In genomic region chr20:37355252-37356180, GRCh38 we compare ENCODE assay signal across 17 cellular contexts. TPM values are rescaled to one million over a fixed set of nuclear protein-coding genes. Genes with fewer than 3 reads are reported as not detected.
DNase-seq lines count a peak whose midpoint lies in the region; TF ChIP-seq lines count a peak whose summit lies in the region.
"Had no signal": no experiment of that assay in that cellular context is flagged by ENCODE, and none has a peak within 500 bp of the region (broad histone marks: within the 10 kb centered on the region; RNA-seq: fewer than 3 reads in every experiment).

No MANE protein-coding gene starts in this region.

- no peaks in the 10 kb centered on the region for H3K9me2 ChIP-seq in OCI-LY7 (ENCODE audit: insufficient read depth, low read length)

- no peaks in the 10 kb centered on the region for H3K36me3 ChIP-seq in OCI-LY7 (ENCODE audit: insufficient read depth, low read length)
- peaks cover 8% of the 10 kb centered on the region for H3K36me3 ChIP-seq in mammary epithelial cell (ENCODE audit: insufficient read depth, low read length)
- H3K36me3 ChIP-seq in mucosa of stomach (ENCODE audit: control insufficient read depth, insufficient read depth, low read length), result peaks cover 7% of the 10 kb centered on the region
- H3K36me3 ChIP-seq: left lung had no signal

- H3K9ac ChIP-seq in mammary epithelial cell (ENCODE audit: insufficient read depth, low read length), result no peak overlapping the region
- H3K9ac ChIP-seq in mucosa of stomach (ENCODE audit: low read length), result peak overlapping the region; percentile 63

- BruUV-seq in OCI-LY7 (replicated peaks; lab: Mats Ljungman, UMichigan) (no TSS peak), mammary epithelial cell (replicated peaks; lab: Mats Ljungman, UMichigan) (no TSS peak)

- CTCF ChIA-PET in OCI-LY7 (lab: Charles Lee; ENCODE audit: unreplicated experiment), result no interaction called here
- CTCF ChIA-PET in mammary epithelial cell (lab: Charles Lee; ENCODE audit: low non-redundant PET), result interaction anchor here (0.6 kb wide), 1 partner anchor 40 kb away, joined by 3 read pairs; no protein-coding TSS in a partner anchor

- in situ Hi-C loops in mammary epithelial cell (cut with MboI; ENCODE audit: low sequenced_read_pairs in 2 of 2), result loop anchor here in 1 of 2 donors (10.0 kb wide), 1 partner anchor 71 kb away; the partner anchor contains the start of gene MANBAL

- no peak overlapping the region for H3K27ac Mint-ChIP-seq in activated T-helper 1 cell treated with anti-CD3 and anti-CD28 coated beads, Interleukin-12 subunit alpha, Interleukin-12 subunit beta, Interleukin-2, Interleukin-4 antibody, amounts not matched to agents 30 ng/mL and 10 ng/mL and 1 ng/mL, durations not matched to agents 14 hours and 24 hours and 36 hours
- H3K27ac Mint-ChIP-seq: activated CD4-positive, alpha-beta T cell treated with anti-CD3 and anti-CD28 coated beads, Interleukin-2, amount 10 ng/mL, durations not matched to agents 24 days and 14 days had no signal

- H3K4me1 Mint-ChIP-seq in activated T-helper 1 cell treated with anti-CD3 and anti-CD28 coated beads, Interleukin-12 subunit alpha, Interleukin-12 subunit beta, Interleukin-2, Interleukin-4 antibody, amounts not matched to agents 30 ng/mL and 10 ng/mL and 1 ng/mL, durations not matched to agents 14 hours and 24 hours and 36 hours (ENCODE audit: low read depth), result no peaks in the 10 kb centered on the region

- WGBS in mammary epithelial cell (ENCODE audit: low coverage, missing lambda C conversion rate), result 79% methylated on average over 13 of the region's 15 CpGs

- H3K4me2 ChIP-seq in OCI-LY7 (ENCODE audit: low read length), result peak overlapping the region; percentile 33
- peak overlapping the region; percentile 3 for H3K4me2 ChIP-seq in mammary epithelial cell (ENCODE audit: insufficient read depth, low read depth, low read length)
- H3K4me2 ChIP-seq: hepatocyte had no signal

- H3K27me3 ChIP-seq in mammary epithelial cell (ENCODE audit: insufficient read depth, low read length) (no peaks in the 10 kb centered on the region), mucosa of stomach (ENCODE audit: control insufficient read depth, insufficient read depth, low read length) (no peaks in the 10 kb centered on the region)
- H3K27me3 ChIP-seq: hepatocyte, left lung had no signal

- H3K4me3 ChIP-seq in OCI-LY7 (ENCODE audit: low read depth, low read length, poor library complexity, severe bottlenecking) (no peak overlapping the region), mammary epithelial cell (replicated peaks in 1 of 3; ENCODE audit: insufficient read depth in 1 of 3, low read depth in 2 of 3, low read length in 3 of 3) (no peak overlapping the region), mucosa of stomach (ENCODE audit: low read length) (no peak overlapping the region)
- H3K4me3 ChIP-seq: hepatocyte, left lung, skin epidermis had no signal

- POLR2A ChIA-PET in OCI-LY7 (lab: Charles Lee), result no interaction called here

- no peaks in the 10 kb centered on the region for H4K20me1 ChIP-seq in OCI-LY7 (ENCODE audit: insufficient read depth, low read length)
- H4K20me1 ChIP-seq in mammary epithelial cell (ENCODE audit: insufficient read depth, low read length), result no peaks in the 10 kb centered on the region

- H2AFZ ChIP-seq in OCI-LY7 (ENCODE audit: low read length) (no peak overlapping the region), mammary epithelial cell (ENCODE audit: low read depth, low read length) (no peak overlapping the region)
- H2AFZ ChIP-seq: hepatocyte had no signal

- H3K4me3 Mint-ChIP-seq in activated T-helper 1 cell treated with anti-CD3 and anti-CD28 coated beads, Interleukin-12 subunit alpha, Interleukin-12 subunit beta, Interleukin-2, Interleukin-4 antibody, amounts not matched to agents 30 ng/mL and 10 ng/mL and 1 ng/mL, durations not matched to agents 14 hours and 24 hours and 36 hours, result no peak overlapping the region
- H3K4me3 Mint-ChIP-seq: activated CD4-positive, alpha-beta T cell treated with anti-CD3 and anti-CD28 coated beads, Interleukin-2, amount 10 ng/mL, durations not matched to agents 24 days and 14 days; CD4-positive, CD25-positive, alpha-beta regulatory T cell had no signal

- dilution Hi-C loops in mammary epithelial cell (cut with HindIII; ENCODE audit: low sequenced_read_pairs), result loop anchor here (10.0 kb wide), 1 partner anchor 61 kb away; no protein-coding TSS in a partner anchor

- H3K27me3 Mint-ChIP-seq in activated T-helper 1 cell treated with anti-CD3 and anti-CD28 coated beads, Interleukin-12 subunit alpha, Interleukin-12 subunit beta, Interleukin-2, Interleukin-4 antibody, amounts not matched to agents 30 ng/mL and 10 ng/mL and 1 ng/mL, durations not matched to agents 14 hours and 24 hours and 36 hours (ENCODE audit: insufficient read depth), result no peaks in the 10 kb centered on the region
- H3K27me3 Mint-ChIP-seq: activated CD4-positive, alpha-beta T cell treated with anti-CD3 and anti-CD28 coated beads, Interleukin-2, amount 10 ng/mL, durations not matched to agents 24 days and 14 days; CD4-positive, CD25-positive, alpha-beta regulatory T cell had no signal

- no peak for TF ChIP-seq CTCF in OCI-LY7 (conservative IDR thresholded peaks at IDR 0.05; ENCODE audit: low read length)
- TF ChIP-seq CTCF in mammary epithelial cell (conservative IDR thresholded peaks at IDR 0.05 in 1 of 2, IDR thresholded peaks at IDR 0.05 in 1 of 2; ENCODE audit: extremely low read depth in 1 of 2, insufficient read depth in 1 of 2, low read depth in 1 of 2, low read length in 2 of 2), result no peak

- H3K36me3 Mint-ChIP-seq in activated T-helper 1 cell treated with anti-CD3 and anti-CD28 coated beads, Interleukin-12 subunit alpha, Interleukin-12 subunit beta, Interleukin-2, Interleukin-4 antibody, amounts not matched to agents 30 ng/mL and 10 ng/mL and 1 ng/mL, durations not matched to agents 14 hours and 24 hours and 36 hours (ENCODE audit: low read depth), result no peaks in the 10 kb centered on the region
- H3K36me3 Mint-ChIP-seq: CD4-positive, CD25-positive, alpha-beta regulatory T cell had no signal

- H3K27ac ChIP-seq in OCI-LY7 (ENCODE audit: low read depth, low read length, poor library complexity, severe bottlenecking), result no peak overlapping the region
- no peak overlapping the region for H3K27ac ChIP-seq in mammary epithelial cell (ENCODE audit: insufficient read depth, low read depth, low read length)
- H3K27ac ChIP-seq in temporal lobe (ENCODE audit: low read depth, low read length), result peak overlapping the region; percentile 17
- H3K27ac ChIP-seq: hepatocyte, HL-60, left lung had no signal

- intact Hi-C loops in OCI-LY7 (cut with micrococcal nuclease; ENCODE audit: unreplicated experiment), result no loop called here
- intact Hi-C loops in mammary epithelial cell (cut with micrococcal nuclease), result loop anchor here (1.0 kb wide), 2 partner anchors 9 to 23 kb away; partner anchors contain the start of gene SRC
- intact Hi-C loops in activated T-helper 1 cell treated with anti-CD3 and anti-CD28 coated beads, Interleukin-12 subunit alpha, Interleukin-12 subunit beta, Interleukin-2, Interleukin-4 antibody, amounts not matched to agents 30 ng/mL and 10 ng/mL and 1 ng/mL, durations not matched to agents 14 hours and 24 hours and 36 hours (cut with micrococcal nuclease), result no loop called here

- H3K9me3 ChIP-seq in OCI-LY7 (ENCODE audit: low read length), result no peaks in the 10 kb centered on the region
- H3K9me3 ChIP-seq in mammary epithelial cell (replicated peaks; ENCODE audit: insufficient read depth, low read length), result no peaks in the 10 kb centered on the region
- H3K9me3 ChIP-seq in mucosa of stomach (ENCODE audit: control insufficient read depth, low read length), result no peaks in the 10 kb centered on the region
- H3K9me3 ChIP-seq: left lung had no signal

- H3K79me2 ChIP-seq in OCI-LY7 (ENCODE audit: insufficient read depth, low read depth, low read length), result no peaks in the 10 kb centered on the region
- peaks cover 97% of the 10 kb centered on the region for H3K79me2 ChIP-seq in mammary epithelial cell (ENCODE audit: insufficient read depth, low read length)

- no peak for DNase-seq in OCI-LY7 (ENCODE audit: low spot score)
- no peak for DNase-seq in mammary epithelial cell
- DNase-seq in cerebellar cortex (ENCODE audit: low spot score), result no peak
- DNase-seq in activated T-helper 1 cell treated with anti-CD3 and anti-CD28 coated beads, Interleukin-12 subunit alpha, Interleukin-12 subunit beta, Interleukin-2, Interleukin-4 antibody, amounts not matched to agents 30 ng/mL and 10 ng/mL and 1 ng/mL, durations not matched to agents 14 hours and 24 hours and 36 hours (ENCODE audit: low spot score), result no peak
- DNase-seq in A172 (ENCODE audit: low spot score), result no peak
- DNase-seq: activated CD4-positive, alpha-beta T cell treated with anti-CD3 and anti-CD28 coated beads, Interleukin-2, amount 10 ng/mL, durations not matched to agents 24 days and 14 days; activated T-cell treated with anti-CD3 and anti-CD28 coated beads for 4 hours; CD4-positive, CD25-positive, alpha-beta regulatory T cell; NCI-H1930; NCI-H774; occipital lobe had no signal

- peaks cover 17% of the 10 kb centered on the region for H3K4me1 ChIP-seq in OCI-LY7 (ENCODE audit: insufficient read depth, low read length, poor library complexity, severe bottlenecking)
- H3K4me1 ChIP-seq in mammary epithelial cell (ENCODE audit: insufficient read depth, low read length), result peaks cover 48% of the 10 kb centered on the region
- peaks cover 72% of the 10 kb centered on the region for H3K4me1 ChIP-seq in mucosa of stomach (ENCODE audit: control insufficient read depth, insufficient read depth, low read length)

- H3K9me3 Mint-ChIP-seq in activated T-helper 1 cell treated with anti-CD3 and anti-CD28 coated beads, Interleukin-12 subunit alpha, Interleukin-12 subunit beta, Interleukin-2, Interleukin-4 antibody, amounts not matched to agents 30 ng/mL and 10 ng/mL and 1 ng/mL, durations not matched to agents 14 hours and 24 hours and 36 hours, result no peaks in the 10 kb centered on the region
- H3K9me3 Mint-ChIP-seq: activated CD4-positive, alpha-beta T cell treated with anti-CD3 and anti-CD28 coated beads, Interleukin-2, amount 10 ng/mL, durations not matched to agents 24 days and 14 days; CD4-positive, CD25-positive, alpha-beta regulatory T cell had no signal

RNA-seq across cellular contexts. Expression of gene SRC, which starts 9.6 kb away (rescaled TPM):
- 0.18 and 3.7 TPM in 2 replicates for total RNA-seq in OCI-LY7 (2014; rRNA removed; shearing (Covaris generic))
- total RNA-seq in OCI-LY7 (2022), result 0.72 and 0.89 TPM in 2 replicates
- 10 to 100 TPM; 52.7 to 60.2 TPM for total RNA-seq in mammary epithelial cell
- polyA plus RNA-seq in mammary epithelial cell, result 39.3 TPM
- polyA minus RNA-seq in mammary epithelial cell, result 54.6 TPM
- 28.3 TPM for total RNA-seq in temporal lobe
- 6.2 and 6.4 TPM in 2 replicates for total RNA-seq in activated T-helper 1 cell treated with anti-CD3 and anti-CD28 coated beads, Interleukin-12 subunit alpha, Interleukin-12 subunit beta, Interleukin-2, Interleukin-4 antibody, amounts not matched to agents 30 ng/mL and 10 ng/mL and 1 ng/mL, durations not matched to agents 14 hours and 24 hours and 36 hours
- total RNA-seq in A172 (2014; rRNA removed; shearing (Covaris generic)), result 15.3 and 17.8 TPM in 2 replicates
